ENCODE assay signal across 21 cellular contexts in the genomic region with DNA sequence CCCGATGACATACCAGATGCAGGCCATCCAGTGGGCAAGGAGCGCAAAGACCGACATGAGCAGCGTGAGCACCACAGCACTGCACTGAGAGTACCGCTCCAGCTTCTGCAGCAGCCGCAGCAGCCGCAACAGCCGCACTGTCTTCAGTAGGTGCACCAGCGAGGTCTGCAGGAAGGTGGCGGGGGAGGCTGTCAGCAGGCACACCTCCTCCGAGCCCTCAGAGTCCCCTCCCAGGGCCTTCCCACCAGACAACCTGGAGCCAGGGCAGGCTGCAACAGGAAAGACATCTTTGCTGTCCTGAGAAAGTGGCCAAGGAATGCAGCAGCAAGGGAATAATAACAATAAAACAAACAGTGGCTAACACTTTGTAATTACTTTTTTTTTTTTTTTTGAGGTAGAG. TPM values are rescaled to one million over a fixed set of nuclear protein-coding genes. Genes with fewer than 3 reads are reported as not detected.
DNase-seq lines count a peak whose midpoint lies in the region; ATAC-seq and TF ChIP-seq lines count a peak whose summit lies in the region.
"Had no signal": no experiment of that assay in that cellular context is flagged by ENCODE, and none has a peak within 500 bp of the region (broad histone marks: within the 10 kb centered on the region; RNA-seq: fewer than 3 reads in every experiment).

No MANE protein-coding gene starts in this region.

- no peaks in the 10 kb centered on the region for H3K9me3 Mint-ChIP-seq in nephron progenitor cell
- H3K9me3 Mint-ChIP-seq: activated naive CD4-positive, alpha-beta T cell treated with anti-CD3 and anti-CD28 coated beads, Interleukin-2, amount 50 U/mL, for 72 hours; activated T-cell treated with anti-CD3 and anti-CD28 coated beads, Interleukin-2, amount 50 U/mL, for 72 hours; effector memory CD8-positive, alpha-beta T cell; HFFc6; nephron had no signal

- H3K27ac Mint-ChIP-seq in nephron progenitor cell, result no peak overlapping the region
- H3K27ac Mint-ChIP-seq: activated T-cell treated with anti-CD3 and anti-CD28 coated beads, Interleukin-2, amount 50 U/mL, for 72 hours; effector memory CD8-positive, alpha-beta T cell; HFFc6; nephron had no signal

- TF ChIP-seq CTCF in nephron progenitor cell (IDR thresholded peaks at IDR 0.05), result no peak
- no peak for TF ChIP-seq CTCF in GM10266 (IDR thresholded peaks at IDR 0.05; ENCODE audit: control insufficient read depth, insufficient read depth, low read depth, missing control alignments)

- peak; percentile 62 for DNase-seq in Jurkat, Clone E6-1 (ENCODE audit: low read depth, low spot score)
- DNase-seq in caudate nucleus (lab: John Stamatoyannopoulos, UW), result peak in 44 of 61 donors; percentile 3 to 89 (median 46)
- DNase-seq in nephron progenitor cell, result peak; percentile 18
- DNase-seq in GM10266 (ENCODE audit: extremely low spot score), result no peak
- no peak for DNase-seq in AG20443 (ENCODE audit: low spot score)
- DNase-seq: activated T-cell treated with anti-CD3 and anti-CD28 coated beads, Interleukin-2, amount 50 U/mL, for 72 hours; effector memory CD8-positive, alpha-beta T cell; HFFc6; hippocampal formation; KBM-7; midbrain; MV-4-11; NCI-H187 treated with DMSO at 0.1 percent for 48 hours; NCI-H446 treated with DMSO at 0.1 percent for 48 hours; stimulated activated CD4-positive, alpha-beta T cell treated with anti-CD3 and anti-CD28 coated beads, Interleukin-4, amount 100 ng/mL, for 1 hour; stomach; upper lobe of left lung had no signal

- no peaks in the 10 kb centered on the region for H3K36me3 Mint-ChIP-seq in nephron progenitor cell (ENCODE audit: low read depth)
- H3K36me3 Mint-ChIP-seq: activated naive CD4-positive, alpha-beta T cell treated with anti-CD3 and anti-CD28 coated beads, Interleukin-2, amount 50 U/mL, for 72 hours had no signal

- no peak for ATAC-seq in GM18868 (IDR thresholded peaks at IDR 0.05; ENCODE audit: unreplicated experiment)
- ATAC-seq: activated naive CD4-positive, alpha-beta T cell treated with anti-CD3 and anti-CD28 coated beads, Interleukin-2, amount 50 U/mL, for 72 hours; activated T-cell treated with anti-CD3 and anti-CD28 coated beads, Interleukin-2, amount 50 U/mL, for 72 hours; effector memory CD8-positive, alpha-beta T cell had no signal

- H3K4me1 Mint-ChIP-seq in nephron progenitor cell, result no peaks in the 10 kb centered on the region
- H3K4me1 Mint-ChIP-seq: nephron had no signal

- no peak overlapping the region for H3K4me3 Mint-ChIP-seq in nephron progenitor cell
- H3K4me3 Mint-ChIP-seq: activated T-cell treated with anti-CD3 and anti-CD28 coated beads, Interleukin-2, amount 50 U/mL, for 72 hours; effector memory CD8-positive, alpha-beta T cell; HFFc6; nephron had no signal

- no peak overlapping the region for H3K4me3 ChIP-seq in Jurkat, Clone E6-1 (ENCODE audit: low read length)
- H3K4me3 ChIP-seq: smooth muscle cell, stomach, upper lobe of left lung had no signal

- peak overlapping the region; percentile 70 for H3K27ac ChIP-seq in caudate nucleus (ENCODE audit: low read depth, low read length)
- H3K27ac ChIP-seq: stomach, upper lobe of left lung had no signal

- peaks cover 57% of the 10 kb centered on the region for H3K27me3 Mint-ChIP-seq in nephron progenitor cell (ENCODE audit: low read depth, poor library complexity)

RNA-seq across cellular contexts. Expression of a gene that starts 9.1 kb away (rescaled TPM):
- 1.8 TPM for polyA plus RNA-seq in Jurkat, Clone E6-1 (2012; ENCODE audit: insufficient read depth, insufficient read length)
- polyA plus RNA-seq: smooth muscle cell, stomach had no signal

RNA-seq across cellular contexts. Expression of a gene that starts 13.4 kb away (rescaled TPM):
- 2.1 TPM for polyA plus RNA-seq in Jurkat, Clone E6-1 (2012; ENCODE audit: insufficient read depth, insufficient read length)
- polyA plus RNA-seq: smooth muscle cell, stomach had no signal

RNA-seq across cellular contexts. Expression of a gene that starts 17.0 kb away (rescaled TPM):
- 123 TPM for polyA plus RNA-seq in Jurkat, Clone E6-1 (2012; ENCODE audit: insufficient read depth, insufficient read length)

RNA-seq across cellular contexts. Expression of a gene that starts 22.5 kb away (rescaled TPM):
- polyA plus RNA-seq in Jurkat, Clone E6-1 (2012; ENCODE audit: insufficient read depth, insufficient read length), result 24.8 TPM

RNA-seq across cellular contexts. Expression of a gene that starts 49.2 kb away (rescaled TPM):
- not detected for polyA plus RNA-seq in Jurkat, Clone E6-1 (2012; ENCODE audit: insufficient read depth, insufficient read length)

Comparison
In these comparisons a context has a peak if more than half of its experiments do, and no peak if none do; other contexts are left out.
1. DNase-seq: peak in Jurkat, Clone E6-1 (single experiment), caudate nucleus (44 of 61) and nephron progenitor cell (single experiment); none in GM10266 (single experiment) and AG20443 (single experiment).